In the genomic region with DNA sequence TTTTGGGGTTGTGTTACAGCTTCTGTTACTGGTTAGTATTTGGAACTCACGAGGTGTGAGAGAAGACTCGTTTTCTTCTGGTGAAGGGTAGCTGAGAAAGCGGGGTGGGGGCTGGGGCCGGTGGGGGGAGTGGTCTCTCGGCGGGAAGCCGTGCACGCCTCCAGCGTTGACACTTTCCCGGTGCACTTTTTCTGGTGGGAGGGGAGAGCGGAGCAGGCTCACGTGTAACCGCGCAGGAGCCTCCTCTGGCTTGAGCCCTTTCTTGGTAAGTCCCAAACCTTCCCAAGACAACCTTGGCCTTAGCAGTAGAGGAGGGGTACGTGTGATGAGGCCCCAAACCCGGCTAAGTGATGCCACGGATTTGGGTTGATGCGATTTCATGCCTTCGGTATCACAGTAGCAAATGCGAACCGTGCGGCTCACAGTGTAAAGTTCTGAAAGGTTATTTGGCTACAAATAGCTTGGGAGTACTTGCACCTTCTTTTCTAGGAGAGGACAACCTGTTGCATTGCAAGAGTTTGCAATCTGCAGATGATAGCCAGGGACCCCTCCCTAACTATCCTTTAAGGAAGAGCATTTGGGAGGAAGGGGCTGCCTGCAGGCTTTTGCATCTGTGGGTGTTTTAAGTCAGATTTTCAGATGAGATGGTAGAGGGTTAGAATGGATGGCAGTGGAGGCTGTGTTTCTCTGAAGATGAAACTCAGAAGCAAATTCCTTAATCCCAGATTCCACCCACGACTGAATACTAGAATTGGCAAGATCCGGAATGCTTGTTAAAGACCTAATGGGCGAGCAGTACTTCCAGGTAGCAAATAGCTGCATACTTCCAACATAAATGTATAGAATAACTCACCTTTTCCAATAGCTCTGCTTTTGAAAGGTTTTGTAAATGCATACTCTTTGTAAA, we compare ENCODE assay signal across 9 cellular contexts. TPM values are rescaled to one million over a fixed set of nuclear protein-coding genes. Genes with fewer than 3 reads are reported as not detected.
DNase-seq lines count a peak whose midpoint lies in the region; ATAC-seq and TF ChIP-seq lines count a peak whose summit lies in the region.
"Had no signal": no experiment of that assay in that cellular context is flagged by ENCODE, and none has a peak within 500 bp of the region (broad histone marks: within the 10 kb centered on the region; RNA-seq: fewer than 3 reads in every experiment).

No MANE protein-coding gene starts in this region.

- TF ChIP-seq POLR2A in gastrocnemius medialis (IDR thresholded peaks at IDR 0.05), result no peak

- H3K36me3 ChIP-seq in H7 (replicated peaks; ENCODE audit: control insufficient read depth, insufficient read depth, low read length), result no peaks in the 10 kb centered on the region
- H3K36me3 ChIP-seq in gastrocnemius medialis, result no peaks in the 10 kb centered on the region
- H3K36me3 ChIP-seq in SJCRH30, result no peaks in the 10 kb centered on the region

- peaks cover 82% of the 10 kb centered on the region for H3K27me3 Mint-ChIP-seq in activated T-helper 2 cell treated with anti-CD3 and anti-CD28 coated beads, Interferon-gamma antibody, Interleukin-2, Interleukin-4, amounts not matched to agents 10 μg/mL and 5 μg/mL and 100 μg/mL, durations not matched to agents 14 hours and 24 hours and 36 hours (ENCODE audit: low read depth)

- H3K36me3 Mint-ChIP-seq in activated T-helper 2 cell treated with anti-CD3 and anti-CD28 coated beads, Interferon-gamma antibody, Interleukin-2, Interleukin-4, amounts not matched to agents 10 μg/mL and 5 μg/mL and 100 μg/mL, durations not matched to agents 14 hours and 24 hours and 36 hours (ENCODE audit: low read depth), result no peaks in the 10 kb centered on the region

- peaks cover 13 to 24% of the 10 kb centered on the region in 2 donors for H3K4me1 ChIP-seq in gastrocnemius medialis
- no peaks in the 10 kb centered on the region; the same call in 1 of the 2 replicates for H3K4me1 ChIP-seq in SJCRH30

- H3K27ac ChIP-seq in gastrocnemius medialis, result peak overlapping the region; percentile 78 to 92 (median 78)
- H3K27ac ChIP-seq in SJCRH30, result no peak overlapping the region

- ATAC-seq in gastrocnemius medialis (no peak), HG03432 (IDR thresholded peaks at IDR 0.05; ENCODE audit: unreplicated experiment) (no peak)

- H3K4me3 ChIP-seq in H7 (ENCODE audit: insufficient read depth, low read depth, low read length) (peak overlapping the region; percentile 35; the same call in 1 of the 2 replicates), iPS-18c (ENCODE audit: insufficient read depth, low read depth, low read length) (peak overlapping the region; percentile 20; the same call in 1 of the 2 replicates), gastrocnemius medialis (peak overlapping the region; percentile 66 to 88 (median 72)), SJCRH30 (no peak overlapping the region)

- in situ Hi-C loops in gastrocnemius medialis (cut with MboI; ENCODE audit: low sequenced_read_pairs in 4 of 4), result no loop called here

- no peak for TF ChIP-seq CTCF in gastrocnemius medialis (IDR thresholded peaks at IDR 0.05 in 4 of 5, conservative IDR thresholded peaks at IDR 0.05 in 1 of 5)

- intact Hi-C loops in activated T-helper 2 cell treated with anti-CD3 and anti-CD28 coated beads, Interferon-gamma antibody, Interleukin-2, Interleukin-4, amounts not matched to agents 10 μg/mL and 5 μg/mL and 100 μg/mL, durations not matched to agents 14 hours and 24 hours and 36 hours (cut with micrococcal nuclease), result no loop called here
- intact Hi-C loops in gastrocnemius medialis (cut with DNase I; ENCODE audit: low total_unique reads), result loop anchor here (5.0 to 10.0 kb wide), 4 partner anchors 158 to 1328 kb away; a partner anchor contains a TSS

- H3K4me1 Mint-ChIP-seq in activated T-helper 2 cell treated with anti-CD3 and anti-CD28 coated beads, Interferon-gamma antibody, Interleukin-2, Interleukin-4, amounts not matched to agents 10 μg/mL and 5 μg/mL and 100 μg/mL, durations not matched to agents 14 hours and 24 hours and 36 hours (ENCODE audit: low read depth), result peaks cover 13% of the 10 kb centered on the region

- peaks cover 67% of the 10 kb centered on the region for H3K27me3 ChIP-seq in H7 (ENCODE audit: control insufficient read depth, insufficient read depth, low read length)
- H3K27me3 ChIP-seq in gastrocnemius medialis, result no peaks in the 10 kb centered on the region
- H3K27me3 ChIP-seq in SJCRH30, result no peaks in the 10 kb centered on the region

- H3K9me3 ChIP-seq in iPS-18c (ENCODE audit: control insufficient read depth, insufficient read depth, low read length), result no peaks in the 10 kb centered on the region
- H3K9me3 ChIP-seq in gastrocnemius medialis, result no peaks in the 10 kb centered on the region
- H3K9me3 ChIP-seq in SJCRH30 (replicated peaks), result no peaks in the 10 kb centered on the region

- peak; percentile 72 for DNase-seq in H7
- no peak for DNase-seq in activated T-helper 2 cell treated with anti-CD3 and anti-CD28 coated beads, Interferon-gamma antibody, Interleukin-2, Interleukin-4, amounts not matched to agents 10 μg/mL and 5 μg/mL and 100 μg/mL, durations not matched to agents 14 hours and 24 hours and 36 hours (ENCODE audit: low spot score)
- DNase-seq in gastrocnemius medialis, result no peak
- no peak for DNase-seq in kidney glomerular epithelial cell (lab: John Stamatoyannopoulos, UW)
- no peak for DNase-seq in SJCRH30
- no peak for DNase-seq in NCI-H1694 treated with DMSO at 0.1 percent for 48 hours (lab: John Stamatoyannopoulos, UW)
- DNase-seq: NK-92 treated with Interleukin-12 subunit alpha and Interleukin-12 subunit beta, amount 100 ng/mL, for 24 hours had no signal

- H3K4me3 Mint-ChIP-seq in activated T-helper 2 cell treated with anti-CD3 and anti-CD28 coated beads, Interferon-gamma antibody, Interleukin-2, Interleukin-4, amounts not matched to agents 10 μg/mL and 5 μg/mL and 100 μg/mL, durations not matched to agents 14 hours and 24 hours and 36 hours (ENCODE audit: low read depth), result peak overlapping the region; percentile 43

- no peak overlapping the region for H3K27ac Mint-ChIP-seq in activated T-helper 2 cell treated with anti-CD3 and anti-CD28 coated beads, Interferon-gamma antibody, Interleukin-2, Interleukin-4, amounts not matched to agents 10 μg/mL and 5 μg/mL and 100 μg/mL, durations not matched to agents 14 hours and 24 hours and 36 hours

- peaks cover 5% of the 10 kb centered on the region for H3K9me3 Mint-ChIP-seq in activated T-helper 2 cell treated with anti-CD3 and anti-CD28 coated beads, Interferon-gamma antibody, Interleukin-2, Interleukin-4, amounts not matched to agents 10 μg/mL and 5 μg/mL and 100 μg/mL, durations not matched to agents 14 hours and 24 hours and 36 hours

RNA-seq across cellular contexts. Expression of a gene that starts 1.5 kb away (rescaled TPM):
- total RNA-seq in H7 (2014; rRNA removed; shearing (Covaris generic)), result 0.22 and 0.55 TPM in 2 replicates
- 4.5 and 5.1 TPM in 2 replicates for total RNA-seq in activated T-helper 2 cell treated with anti-CD3 and anti-CD28 coated beads, Interferon-gamma antibody, Interleukin-2, Interleukin-4, amounts not matched to agents 10 μg/mL and 5 μg/mL and 100 μg/mL, durations not matched to agents 14 hours and 24 hours and 36 hours
- total RNA-seq in gastrocnemius medialis, result 10 to 100 TPM in 2 of 4 donors, 1 to 10 TPM in 2; 7.7 to 14.8 (median 10.4) TPM
- 1.5 and 2.4 TPM in 2 replicates for total RNA-seq in SJCRH30 (2014; rRNA removed; shearing (Covaris generic))
